1 cellular context compared by ENCODE assay signal in the genomic region with DNA sequence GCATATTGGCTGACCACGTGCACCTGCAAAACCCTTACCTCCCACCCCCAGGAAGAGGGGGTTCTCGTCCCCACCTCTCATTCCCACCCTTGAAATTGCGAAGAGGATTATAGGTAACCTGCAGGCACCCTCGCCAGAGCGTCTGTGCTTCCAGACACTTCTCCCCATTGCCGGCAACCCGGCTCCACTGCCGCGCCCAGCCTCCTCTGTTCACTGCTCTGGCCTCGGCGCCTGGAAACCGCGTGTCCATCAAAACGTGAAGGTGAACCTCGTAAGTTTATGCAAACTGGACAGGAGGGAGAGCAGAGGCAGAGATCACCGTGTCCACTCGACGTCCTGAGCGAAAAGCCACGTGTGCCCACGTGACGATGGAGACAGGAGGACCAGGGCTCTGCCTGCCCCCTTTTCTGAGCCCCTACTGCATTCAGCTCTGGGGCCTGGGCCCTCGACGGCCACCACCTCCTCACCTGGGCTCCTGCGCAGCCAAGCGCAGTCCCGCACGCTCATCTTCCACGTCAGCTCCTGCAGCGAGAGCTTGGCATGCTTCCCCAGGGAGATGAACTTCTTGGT.
TF ChIP-seq lines count a peak whose summit lies in the region.

No MANE protein-coding gene starts in this region.

TF ChIP-seq in GM23338, 12 proteins besides CTCF, POLR2A, EP300 and RAD21:
- no peak for TF ChIP-seq ZNF331 (CRISPR knock-in tag; IDR thresholded peaks at IDR 0.05; ENCODE audit: low read depth)
- TF ChIP-seq JUNB (IDR thresholded peaks at IDR 0.05; ENCODE audit: unreplicated experiment): no peak
- TF ChIP-seq, protein P1, sequence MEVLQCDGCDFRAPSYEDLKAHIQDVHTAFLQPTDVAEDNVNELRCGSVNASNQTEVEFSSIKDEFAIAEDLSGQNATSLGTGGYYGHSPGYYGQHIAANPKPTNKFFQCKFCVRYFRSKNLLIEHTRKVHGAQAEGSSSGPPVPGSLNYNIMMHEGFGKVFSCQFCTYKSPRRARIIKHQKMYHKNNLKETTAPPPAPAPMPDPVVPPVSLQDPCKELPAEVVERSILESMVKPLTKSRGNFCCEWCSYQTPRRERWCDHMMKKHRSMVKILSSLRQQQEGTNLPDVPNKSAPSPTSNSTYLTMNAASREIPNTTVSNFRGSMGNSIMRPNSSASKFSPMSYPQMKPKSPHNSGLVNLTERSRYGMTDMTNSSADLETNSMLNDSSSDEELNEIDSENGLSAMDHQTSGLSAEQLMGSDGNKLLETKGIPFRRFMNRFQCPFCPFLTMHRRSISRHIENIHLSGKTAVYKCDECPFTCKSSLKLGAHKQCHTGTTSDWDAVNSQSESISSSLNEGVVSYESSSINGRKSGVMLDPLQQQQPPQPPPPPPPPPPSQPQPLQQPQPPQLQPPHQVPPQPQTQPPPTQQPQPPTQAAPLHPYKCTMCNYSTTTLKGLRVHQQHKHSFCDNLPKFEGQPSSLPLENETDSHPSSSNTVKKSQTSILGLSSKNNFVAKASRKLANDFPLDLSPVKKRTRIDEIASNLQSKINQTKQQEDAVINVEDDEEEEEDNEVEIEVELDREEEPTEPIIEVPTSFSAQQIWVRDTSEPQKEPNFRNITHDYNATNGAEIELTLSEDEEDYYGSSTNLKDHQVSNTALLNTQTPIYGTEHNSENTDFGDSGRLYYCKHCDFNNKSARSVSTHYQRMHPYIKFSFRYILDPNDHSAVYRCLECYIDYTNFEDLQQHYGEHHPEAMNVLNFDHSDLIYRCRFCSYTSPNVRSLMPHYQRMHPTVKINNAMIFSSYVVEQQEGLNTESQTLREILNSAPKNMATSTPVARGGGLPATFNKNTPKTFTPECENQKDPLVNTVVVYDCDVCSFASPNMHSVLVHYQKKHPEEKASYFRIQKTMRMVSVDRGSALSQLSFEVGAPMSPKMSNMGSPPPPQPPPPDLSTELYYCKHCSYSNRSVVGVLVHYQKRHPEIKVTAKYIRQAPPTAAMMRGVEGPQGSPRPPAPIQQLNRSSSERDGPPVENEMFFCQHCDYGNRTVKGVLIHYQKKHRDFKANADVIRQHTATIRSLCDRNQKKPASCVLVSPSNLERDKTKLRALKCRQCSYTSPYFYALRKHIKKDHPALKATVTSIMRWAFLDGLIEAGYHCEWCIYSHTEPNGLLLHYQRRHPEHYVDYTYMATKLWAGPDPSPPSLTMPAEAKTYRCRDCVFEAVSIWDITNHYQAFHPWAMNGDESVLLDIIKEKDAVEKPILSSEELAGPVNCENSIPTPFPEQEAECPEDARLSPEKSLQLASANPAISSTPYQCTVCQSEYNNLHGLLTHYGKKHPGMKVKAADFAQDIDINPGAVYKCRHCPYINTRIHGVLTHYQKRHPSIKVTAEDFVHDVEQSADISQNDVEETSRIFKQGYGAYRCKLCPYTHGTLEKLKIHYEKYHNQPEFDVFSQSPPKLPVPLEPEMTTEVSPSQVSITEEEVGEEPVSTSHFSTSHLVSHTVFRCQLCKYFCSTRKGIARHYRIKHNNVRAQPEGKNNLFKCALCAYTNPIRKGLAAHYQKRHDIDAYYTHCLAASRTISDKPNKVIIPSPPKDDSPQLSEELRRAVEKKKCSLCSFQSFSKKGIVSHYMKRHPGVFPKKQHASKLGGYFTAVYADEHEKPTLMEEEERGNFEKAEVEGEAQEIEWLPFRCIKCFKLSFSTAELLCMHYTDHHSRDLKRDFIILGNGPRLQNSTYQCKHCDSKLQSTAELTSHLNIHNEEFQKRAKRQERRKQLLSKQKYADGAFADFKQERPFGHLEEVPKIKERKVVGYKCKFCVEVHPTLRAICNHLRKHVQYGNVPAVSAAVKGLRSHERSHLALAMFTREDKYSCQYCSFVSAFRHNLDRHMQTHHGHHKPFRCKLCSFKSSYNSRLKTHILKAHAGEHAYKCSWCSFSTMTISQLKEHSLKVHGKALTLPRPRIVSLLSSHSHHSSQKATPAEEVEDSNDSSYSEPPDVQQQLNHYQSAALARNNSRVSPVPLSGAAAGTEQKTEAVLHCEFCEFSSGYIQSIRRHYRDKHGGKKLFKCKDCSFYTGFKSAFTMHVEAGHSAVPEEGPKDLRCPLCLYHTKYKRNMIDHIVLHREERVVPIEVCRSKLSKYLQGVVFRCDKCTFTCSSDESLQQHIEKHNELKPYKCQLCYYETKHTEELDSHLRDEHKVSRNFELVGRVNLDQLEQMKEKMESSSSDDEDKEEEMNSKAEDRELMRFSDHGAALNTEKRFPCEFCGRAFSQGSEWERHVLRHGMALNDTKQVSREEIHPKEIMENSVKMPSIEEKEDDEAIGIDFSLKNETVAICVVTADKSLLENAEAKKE (CRISPR knock-in tag; IDR thresholded peaks at IDR 0.05): no peak
- TF ChIP-seq EZH2 (IDR thresholded peaks at IDR 0.05; ENCODE audit: low read depth, unreplicated experiment): no peak
